17 cellular contexts compared by ENCODE assay signal in genomic region chr3:16297991-16298885, GRCh38. TPM values are rescaled to one million over a fixed set of nuclear protein-coding genes. Genes with fewer than 3 reads are reported as not detected.
A peak's percentile ranks its signal among the peaks of the same experiment; 100 is the strongest.
DNase-seq lines count a peak whose midpoint lies in the region; ATAC-seq, FAIRE-seq and TF ChIP-seq lines count a peak whose summit lies in the region.
"Had no signal": no experiment of that assay in that cellular context is flagged by ENCODE, and none has a peak within 500 bp of the region (broad histone marks: within the 10 kb centered on the region; RNA-seq: fewer than 3 reads in every experiment).

No MANE protein-coding gene starts in this region.

- H3K4me1 Mint-ChIP-seq in CD8-positive, alpha-beta T cell (ENCODE audit: low read depth): peaks cover 95% of the 10 kb centered on the region
- H3K4me1 Mint-ChIP-seq in naive thymus-derived CD8-positive, alpha-beta T cell: peaks cover 44 to 97% (median 89%) of the 10 kb centered on the region in 4 donors

- H3K27ac Mint-ChIP-seq in CD8-positive, alpha-beta T cell: peak overlapping the region; percentile 95
- H3K27ac Mint-ChIP-seq in naive thymus-derived CD8-positive, alpha-beta T cell: peak overlapping the region; percentile 86 to 99 (median 96)

- DNase-seq in CD8-positive, alpha-beta T cell: no peak
- DNase-seq in GM12891 (ENCODE audit: insufficient read length, low spot score) (no peak), LoVo (ENCODE audit: low spot score) (no peak), NCI-H226 (no peak), tibial nerve (ENCODE audit: low spot score in 2 of 2) (no peak)
- DNase-seq in central memory CD4-positive, alpha-beta T cell: peak; percentile 1
- no peak for DNase-seq in naive thymus-derived CD8-positive, alpha-beta T cell
- DNase-seq: KG1; NCI-H187; NCI-H524 treated with DMSO at 0.1 percent for 48 hours; OCI-M1; stimulated activated CD4-positive, alpha-beta T cell treated with anti-CD3 and anti-CD28 coated beads, Interleukin-15, amount 100 ng/mL, for 24 hours; tibial artery had no signal

- H3K4me3 Mint-ChIP-seq in CD8-positive, alpha-beta T cell: peak overlapping the region; percentile 64
- H3K4me3 Mint-ChIP-seq in naive thymus-derived CD8-positive, alpha-beta T cell: peak overlapping the region; percentile 27 to 100 (median 93)

- H3K4me1 ChIP-seq in CD8-positive, alpha-beta T cell (ENCODE audit: insufficient read depth, low read length): peaks cover 81% of the 10 kb centered on the region
- peaks cover 0 to 25% (median 2%) of the 10 kb centered on the region in 4 donors for H3K4me1 ChIP-seq in tibial nerve
- H3K4me1 ChIP-seq: prostate gland had no signal

- POLR2A ChIA-PET in CD8-positive, alpha-beta T cell (lab: Charles Lee): interaction anchor here (1.0 to 1.3 kb wide), 3 partner anchors 9 to 16 kb away, joined by 3 to 4 read pairs (median 3); no protein-coding TSS in a partner anchor
- POLR2A ChIA-PET in naive thymus-derived CD8-positive, alpha-beta T cell (lab: Charles Lee): interaction anchor here (0.7 to 1.6 kb wide), 5 partner anchors 10 to 39 kb away, joined by 3 to 12 read pairs (median 6); no protein-coding TSS in a partner anchor

- TF ChIP-seq CTCF in CD8-positive, alpha-beta T cell (IDR thresholded peaks at IDR 0.05): no peak
- TF ChIP-seq CTCF in tibial nerve (IDR thresholded peaks at IDR 0.05): no peak

- intact Hi-C loops in CD8-positive, alpha-beta T cell (cut with DNase I, micrococcal nuclease): loop anchor here in 1 of 2 experiments (10.0 kb wide), 1 partner anchor 937 kb away; no protein-coding TSS in a partner anchor

- H3K4me3 ChIP-seq in CD8-positive, alpha-beta T cell (ENCODE audit: low read depth, low read length): no peak overlapping the region
- no peak overlapping the region for H3K4me3 ChIP-seq in tibial nerve
- H3K4me3 ChIP-seq: BLaER1, prostate gland, tibial artery had no signal

- no peak for TF ChIP-seq POLR2A in GM12891 (IDR thresholded peaks at IDR 0.05; ENCODE audit: low read depth, low read length)
- no peak for TF ChIP-seq POLR2A in tibial nerve (IDR thresholded peaks at IDR 0.05)

- no peaks in the 10 kb centered on the region for H3K27me3 Mint-ChIP-seq in CD8-positive, alpha-beta T cell (ENCODE audit: low read depth)
- no peaks in the 10 kb centered on the region for H3K27me3 Mint-ChIP-seq in naive thymus-derived CD8-positive, alpha-beta T cell

- H3K9me3 ChIP-seq in CD8-positive, alpha-beta T cell (ENCODE audit: low read length): no peaks in the 10 kb centered on the region
- no peaks in the 10 kb centered on the region for H3K9me3 ChIP-seq in tibial nerve
- H3K9me3 ChIP-seq: prostate gland, tibial artery had no signal

- TF ChIP-seq EP300 in tibial nerve (IDR thresholded peaks at IDR 0.05): no peak

- FAIRE-seq in GM12891 (lab: Jason Lieb, UNC): no peak
- FAIRE-seq: bronchial epithelial cell, frontal cortex had no signal

- H3K9me3 Mint-ChIP-seq in CD8-positive, alpha-beta T cell: no peaks in the 10 kb centered on the region
- peaks cover 0 to 16% (median 6%) of the 10 kb centered on the region in 9 donors for H3K9me3 Mint-ChIP-seq in naive thymus-derived CD8-positive, alpha-beta T cell

- H3K36me3 Mint-ChIP-seq in CD8-positive, alpha-beta T cell: peaks cover 92% of the 10 kb centered on the region
- peaks cover 63 to 90% (median 75%) of the 10 kb centered on the region in 3 donors for H3K36me3 Mint-ChIP-seq in naive thymus-derived CD8-positive, alpha-beta T cell

- H3K27ac ChIP-seq in CD8-positive, alpha-beta T cell (ENCODE audit: low read depth, low read length): peak overlapping the region; percentile 1
- H3K27ac ChIP-seq in tibial nerve: no peak overlapping the region
- H3K27ac ChIP-seq: BLaER1, prostate gland, tibial artery had no signal

- ATAC-seq in CD8-positive, alpha-beta T cell: no peak
- ATAC-seq in naive thymus-derived CD8-positive, alpha-beta T cell: peak in 1 of 2 donors; percentile 4

- H3K36me3 ChIP-seq in CD8-positive, alpha-beta T cell (ENCODE audit: insufficient read depth, low read length): peaks cover 19% of the 10 kb centered on the region
- peaks cover 0 to 37% (median 0%) of the 10 kb centered on the region in 3 donors for H3K36me3 ChIP-seq in tibial nerve
- H3K36me3 ChIP-seq: prostate gland had no signal

- CTCF ChIA-PET in CD8-positive, alpha-beta T cell (lab: Charles Lee): interaction anchor here (0.6 to 1.4 kb wide), 3 partner anchors 10 to 40 kb away, joined by 3 read pairs; no protein-coding TSS in a partner anchor

- 68 to 70% methylated on average over 9 of the region's 9 CpGs for WGBS in tibial nerve, 2 donors

- H3K27me3 ChIP-seq in CD8-positive, alpha-beta T cell (ENCODE audit: insufficient read depth, low read length): no peaks in the 10 kb centered on the region
- no peaks in the 10 kb centered on the region for H3K27me3 ChIP-seq in tibial nerve
- H3K27me3 ChIP-seq: BLaER1, tibial artery had no signal

TF ChIP-seq in GM12891, 5 proteins besides CTCF, POLR2A, EP300 and RAD21:
- peak; percentile 30; the same call in 1 of the 2 replicates for TF ChIP-seq POLR2AphosphoS5 (IDR thresholded peaks at IDR 0.05; ENCODE audit: low read depth, low read length)
- TF ChIP-seq PAX5 (IDR thresholded peaks at IDR 0.05; ENCODE audit: insufficient read depth, low read length, severe bottlenecking): no peak
TF ChIP-seq in GM12891: peak in this region for 1.

RNA-seq across cellular contexts. Expression of gene OXNAD1, which starts 33.2 kb away (rescaled TPM):
- total RNA-seq in CD8-positive, alpha-beta T cell: 100 to 1,000 TPM; 156 TPM
- polyA plus RNA-seq in GM12891 (2012; ENCODE audit: low read depth, missing spikeins): 9.0 TPM
- 100 to 1,000 TPM; 128 to 132 TPM for total RNA-seq in naive thymus-derived CD8-positive, alpha-beta T cell
- 100 to 1,000 TPM; 106 to 190 (median 168) TPM for polyA plus RNA-seq in naive thymus-derived CD8-positive, alpha-beta T cell
- 10 to 100 TPM; 11.4 to 14.9 (median 13.1) TPM for total RNA-seq in tibial nerve

RNA-seq across cellular contexts. Expression of gene DPH3, which starts 33.5 kb away (rescaled TPM):
- 10 to 100 TPM in 1 of 2 experiments, 1 to 10 TPM in 1; 9.7 to 13.9 TPM for total RNA-seq in CD8-positive, alpha-beta T cell
- polyA plus RNA-seq in GM12891 (2012; ENCODE audit: low read depth, missing spikeins): 11.6 TPM
- total RNA-seq in naive thymus-derived CD8-positive, alpha-beta T cell: 10 to 100 TPM; 16.6 to 17.2 TPM
- 10 to 100 TPM; 16.7 to 20.9 (median 18.6) TPM for polyA plus RNA-seq in naive thymus-derived CD8-positive, alpha-beta T cell
- 10 to 100 TPM; 11.4 to 20.5 (median 19.1) TPM for total RNA-seq in tibial nerve

Comparison
In these comparisons a context has a peak if more than half of its experiments do, and no peak if none do; other contexts are left out.
1. RNA of gene OXNAD1, which starts 33.2 kb away (total RNA-seq): 156 TPM in CD8-positive, alpha-beta T cell and 128 to 132 TPM in naive thymus-derived CD8-positive, alpha-beta T cell; 11.4 to 14.9 TPM in tibial nerve; every median in the first group is over 4 times any median in the second.